8 cellular contexts compared by ENCODE assay signal in genomic region chr17:7351665-7352558, GRCh38. TPM values are rescaled to one million over a fixed set of nuclear protein-coding genes. Genes with fewer than 3 reads are reported as not detected.
DNase-seq lines count a peak whose midpoint lies in the region; ATAC-seq and TF ChIP-seq lines count a peak whose summit lies in the region.

Gene KCTD11, plus strand, starts transcription at chr17:7352162.

- ATAC-seq in GM19397 (IDR thresholded peaks at IDR 0.05; ENCODE audit: unreplicated experiment) (peak; percentile 68), HG03565 (IDR thresholded peaks at IDR 0.05; ENCODE audit: unreplicated experiment) (peak; percentile 51), Right ventricle myocardium inferior (peak; percentile 81)

- H3K27ac ChIP-seq in ovary: peak within 1 kb of the TSS; percentile 89 to 96

- no peak for TF ChIP-seq EP300 in ovary (IDR thresholded peaks at IDR 0.05)

- H3K4me1 Mint-ChIP-seq in CD14-positive monocyte (peaks cover 40% of the 10 kb centered on the region), type B pancreatic cell (ENCODE audit: unreplicated experiment) (peaks cover 29% of the 10 kb centered on the region)
- H3K4me1 Mint-ChIP-seq in activated naive CD8-positive, alpha-beta T cell treated with anti-CD3 and anti-CD28 coated beads for 36 hours: peaks cover 45% of the 10 kb centered on the region

- no peaks in the 10 kb centered on the region for H3K9me3 ChIP-seq in ovary

- peak; percentile 26 for TF ChIP-seq CTCF in CD14-positive monocyte (IDR thresholded peaks at IDR 0.05)
- TF ChIP-seq CTCF in ovary (IDR thresholded peaks at IDR 0.05): peak; percentile 39 to 71 (median 67)
- TF ChIP-seq CTCF in type B pancreatic cell (conservative IDR thresholded peaks at IDR 0.05): peak; percentile 69

- no peaks in the 10 kb centered on the region for H3K27me3 ChIP-seq in ovary

- H3K4me1 ChIP-seq in ovary (ENCODE audit: insufficient read depth): peaks cover 23% of the 10 kb centered on the region

- H3K9me3 Mint-ChIP-seq in CD14-positive monocyte (peaks cover 0 to 2% (median 0%) of the 10 kb centered on the region in 7 donors), type B pancreatic cell (no peaks in the 10 kb centered on the region)
- H3K9me3 Mint-ChIP-seq in activated naive CD8-positive, alpha-beta T cell treated with anti-CD3 and anti-CD28 coated beads for 36 hours: no peaks in the 10 kb centered on the region

- TF ChIP-seq POLR2A in ovary (IDR thresholded peaks at IDR 0.05): peak; percentile 4

- peaks cover 18 to 22% of the 10 kb centered on the region in 2 donors for H3K36me3 Mint-ChIP-seq in CD14-positive monocyte
- peaks cover 28% of the 10 kb centered on the region for H3K36me3 Mint-ChIP-seq in activated naive CD8-positive, alpha-beta T cell treated with anti-CD3 and anti-CD28 coated beads for 36 hours
- no peaks in the 10 kb centered on the region for H3K36me3 Mint-ChIP-seq in type B pancreatic cell

- H3K27me3 Mint-ChIP-seq in CD14-positive monocyte (ENCODE audit: low read depth in 3 of 3): peaks cover 3 to 5% (median 3%) of the 10 kb centered on the region in 3 donors
- no peaks in the 10 kb centered on the region for H3K27me3 Mint-ChIP-seq in activated naive CD8-positive, alpha-beta T cell treated with anti-CD3 and anti-CD28 coated beads for 36 hours
- no peaks in the 10 kb centered on the region for H3K27me3 Mint-ChIP-seq in type B pancreatic cell

- DNase-seq in CD14-positive monocyte (ENCODE audit: low spot score) (peak; percentile 79), SK-N-DZ (ENCODE audit: low spot score) (peak; percentile 79), Right ventricle myocardium inferior (ENCODE audit: missing footprints) (peak; percentile 96), ovary (peak; percentile 89 to 94 (median 90)), type B pancreatic cell (ENCODE audit: extremely low spot score, unreplicated experiment) (peak; percentile 88)
- peak; percentile 85 for DNase-seq in activated naive CD8-positive, alpha-beta T cell treated with anti-CD3 and anti-CD28 coated beads for 36 hours

- H3K4me3 ChIP-seq in ovary: peak within 1 kb of the TSS; percentile 64

- WGBS in ovary, 3 donors: 0 to 1% (median 1%) methylated on average over 57 to 93 of the region's 93 CpGs

- H3K4me3 Mint-ChIP-seq in CD14-positive monocyte: peak within 1 kb of the TSS; percentile 89 to 94
- H3K4me3 Mint-ChIP-seq in activated naive CD8-positive, alpha-beta T cell treated with anti-CD3 and anti-CD28 coated beads for 36 hours: peak within 1 kb of the TSS; percentile 86
- peak within 1 kb of the TSS; percentile 90 for H3K4me3 Mint-ChIP-seq in type B pancreatic cell

- peak within 1 kb of the TSS; percentile 70 to 90 (median 87) for H3K27ac Mint-ChIP-seq in CD14-positive monocyte
- H3K27ac Mint-ChIP-seq in activated naive CD8-positive, alpha-beta T cell treated with anti-CD3 and anti-CD28 coated beads for 36 hours: peak within 1 kb of the TSS; percentile 80
- peak within 1 kb of the TSS; percentile 97 for H3K27ac Mint-ChIP-seq in type B pancreatic cell

- no peaks in the 10 kb centered on the region for H3K36me3 ChIP-seq in ovary

- intact Hi-C loops in CD14-positive monocyte (cut with micrococcal nuclease): loop anchor here (5.0 to 10.0 kb wide), 3 partner anchors 40 to 213 kb away; partner anchors contain the start of genes PLSCR3 (in 1 of the 2), POLR2A (in 1 of the 2), SENP3 (in 1 of the 2) and SLC35G6 (in 1 of the 2)
- intact Hi-C loops in Right ventricle myocardium inferior (cut with DNase I): loop anchor here (2.0 to 5.0 kb wide), 3 partner anchors 43 to 133 kb away; partner anchors contain the start of genes CTDNEP1, ELP5, PLSCR3 and POLR2A
- intact Hi-C loops in ovary (cut with DNase I): loop anchor here in 3 of 4 donors (2.0 to 10.0 kb wide), 5 partner anchors 83 to 213 kb away; partner anchors contain the start of genes FGF11 (in 2 of the 3), SENP3 (in 2 of the 3), TMEM102 (in 2 of the 3) and POLR2A (in 1 of the 3)

RNA-seq across cellular contexts. Expression of gene KCTD11, which starts in this region (rescaled TPM):
- polyA plus RNA-seq in CD14-positive monocyte (1 to 10 TPM; 3.6 to 5.6 TPM), ovary (10 to 100 TPM; 10.4 to 12.5 TPM)
- 1.0 and 1.1 TPM in 2 replicates for polyA plus RNA-seq in SK-N-DZ (2014; cell fraction: cytosol; rRNA removed)
- 0.36 and 0.41 TPM in 2 replicates for polyA plus RNA-seq in SK-N-DZ (2014; cell fraction: nucleus; rRNA removed)
- 1 to 10 TPM; 4.0 to 4.5 TPM for total RNA-seq in activated naive CD8-positive, alpha-beta T cell treated with anti-CD3 and anti-CD28 coated beads for 36 hours
- total RNA-seq in Right ventricle myocardium inferior (4.7 TPM), ovary (10 to 100 TPM in 5 of 7 donors, 1 to 10 TPM in 2; 5.1 to 12.9 (median 10.5) TPM), type B pancreatic cell (ENCODE audit: low replicate concordance) (9.5 and 15.5 TPM in 2 replicates)

Comparison
In these comparisons a context has a peak if more than half of its experiments do, and no peak if none do; other contexts are left out.
1. Peak in every context shown above with its lines: DNase-seq, ATAC-seq, H3K4me3 ChIP-seq and H3K27ac ChIP-seq.